Comparison of ENCODE assay signal across 8 cellular contexts in genomic region chr1:120341756-120342155, GRCh38.
DNase-seq lines count a peak whose midpoint lies in the region; ATAC-seq and TF ChIP-seq lines count a peak whose summit lies in the region.
"Not testable (repeated sequence)": the region's sequence is repeated elsewhere in the genome, so short reads cannot be mapped to it uniquely, and the experiment has no call there.

No MANE protein-coding gene starts in this region.

- peak overlapping the region in 1 of 2 donors; percentile 43 for H3K9ac ChIP-seq in mucosa of rectum (ENCODE audit: low read depth in 1 of 2, low read length in 2 of 2)

- H3K27ac ChIP-seq in AG04450 (ENCODE audit: low read depth, low read length), result not testable (repeated sequence)
- H3K27ac ChIP-seq in Peyer's patch (peak overlapping the region; percentile 74 to 82 (median 77)), heart left ventricle (peak overlapping the region in 5 of 12 donors; percentile 34 to 67 (median 59)), mucosa of rectum (ENCODE audit: low read depth in 2 of 2, low read length in 2 of 2) (peak overlapping the region in 1 of 2 donors; percentile 38), skin epidermis (peak overlapping the region in 7 of 21 experiments; percentile 50 to 80 (median 57))

- TF ChIP-seq POLR2A in Peyer's patch (IDR thresholded peaks at IDR 0.05); heart left ventricle (IDR thresholded peaks at IDR 0.05): not testable (repeated sequence)

- intact Hi-C loops in heart left ventricle (cut with DNase I), result not testable (repeated sequence)

- H3K4me3 ChIP-seq in AG04450 (ENCODE audit: low read depth, low read length) (peak overlapping the region; percentile 62), HAP-1 (peak overlapping the region; percentile 37), Peyer's patch (peak overlapping the region; percentile 37 to 60 (median 50)), heart left ventricle (peak overlapping the region in 11 of 12 donors; percentile 13 to 57 (median 52)), mucosa of rectum (ENCODE audit: low read length in 2 of 2) (peak overlapping the region; percentile 61 to 63), skin epidermis (peak overlapping the region; percentile 10 to 38 (median 31))

- POLR2A ChIA-PET in AG04450 (lab: Yijun Ruan, JAX), result not testable (repeated sequence)

- not testable (repeated sequence) for DNase-seq in AG04450 (ENCODE audit: low read depth, low spot score)
- peak; percentile 6 to 26 for DNase-seq in HAP-1 (ENCODE audit: low spot score in 2 of 2)
- DNase-seq in Peyer's patch, result peak; percentile 26 to 53 (median 53)
- DNase-seq in activated T-cell treated with anti-CD3 and anti-CD28 coated beads for 1 hour (ENCODE audit: low read depth), result peak; percentile 0
- peak; percentile 25 for DNase-seq in central memory CD4-positive, alpha-beta T cell
- DNase-seq in heart left ventricle, result peak in 4 of 5 donors; percentile 19 to 21 (median 20)

- in situ Hi-C loops in HAP-1 (cut with MboI; ENCODE audit: low sequenced_read_pairs), result not testable (repeated sequence)

- peak in 1 of 4 donors; percentile 59 for ATAC-seq in heart left ventricle

- H3K36me3 ChIP-seq in HAP-1 (replicated peaks); Peyer's patch; heart left ventricle; mucosa of rectum (ENCODE audit: control insufficient read depth in 2 of 2, insufficient read depth in 2 of 2, low read length in 2 of 2): not testable (repeated sequence)

- not testable (repeated sequence) for H3K9me3 ChIP-seq in AG04450 (ENCODE audit: control insufficient read depth, insufficient read depth, low read length); HAP-1; Peyer's patch; heart left ventricle; mucosa of rectum (ENCODE audit: control insufficient read depth in 2 of 2, low read length in 2 of 2)

- not testable (repeated sequence) for TF ChIP-seq CTCF in AG04450 (IDR thresholded peaks at IDR 0.05; ENCODE audit: low read depth, low read length); Peyer's patch (IDR thresholded peaks at IDR 0.05); heart left ventricle (IDR thresholded peaks at IDR 0.05)

- not testable (repeated sequence) for H3K4me1 ChIP-seq in HAP-1; Peyer's patch; heart left ventricle; mucosa of rectum (ENCODE audit: control insufficient read depth in 2 of 2, insufficient read depth in 2 of 2, low read length in 2 of 2)

- WGBS in heart left ventricle, 4 donors, result 0 to 1% (median 0%) methylated on average over 13 to 14 of the region's 24 CpGs; no CpG with 5 or more reads in 1 of the 4 donors

- CTCF ChIA-PET in AG04450 (lab: Charles Lee), result not testable (repeated sequence)

- not testable (repeated sequence) for H3K27me3 ChIP-seq in AG04450 (ENCODE audit: control insufficient read depth, insufficient read depth, low read length); HAP-1 (ENCODE audit: low read depth); Peyer's patch; heart left ventricle; mucosa of rectum (ENCODE audit: control insufficient read depth in 2 of 2, insufficient read depth in 2 of 2, low read length in 2 of 2)
